Comparison of ENCODE assay signal across 9 cellular contexts in genomic region chr9:136488247-136489214, GRCh38. TPM values are rescaled to one million over a fixed set of nuclear protein-coding genes. Genes with fewer than 3 reads are reported as not detected.
DNase-seq lines count a peak whose midpoint lies in the region; ATAC-seq, FAIRE-seq and TF ChIP-seq lines count a peak whose summit lies in the region.
"Had no signal": no experiment of that assay in that cellular context is flagged by ENCODE, and none has a peak within 500 bp of the region (broad histone marks: within the 10 kb centered on the region; RNA-seq: fewer than 3 reads in every experiment).

No MANE protein-coding gene starts in this region.

- H3K27ac ChIP-seq in RWPE2 (ENCODE audit: poor library complexity, severe bottlenecking) (no peak overlapping the region), trophoblast cell (ENCODE audit: low read depth, low read length) (no peak overlapping the region)
- H3K27ac ChIP-seq: skin epidermis had no signal

- H3K36me3 ChIP-seq in BJ (ENCODE audit: control insufficient read depth, insufficient read depth, low read length): no peaks in the 10 kb centered on the region
- no peaks in the 10 kb centered on the region for H3K36me3 ChIP-seq in RWPE2 (ENCODE audit: low read depth)
- H3K36me3 ChIP-seq in trophoblast cell (ENCODE audit: control insufficient read depth in 1 of 2, insufficient read depth in 2 of 2, low read length in 2 of 2): no peaks in the 10 kb centered on the region

- CTCF ChIA-PET in BJ (lab: Yijun Ruan, JAX): interaction anchor here (0.7 to 9.0 kb wide), 28 partner anchors 8 to 227 kb away, joined by 3 to 385 read pairs (median 4); no protein-coding TSS in a partner anchor

- H3K4me1 ChIP-seq in RWPE2 (ENCODE audit: insufficient read depth, poor library complexity, severe bottlenecking) (peaks cover 6% of the 10 kb centered on the region), trophoblast cell (ENCODE audit: control insufficient read depth in 1 of 2, insufficient read depth in 2 of 2, low read length in 2 of 2) (peaks cover 4 to 7% of the 10 kb centered on the region in 2 experiments)

- no peak overlapping the region for H3K9ac ChIP-seq in trophoblast cell (ENCODE audit: low read length)

- no peak overlapping the region for H2BK120ac ChIP-seq in trophoblast cell (ENCODE audit: insufficient read depth, low read length, poor library complexity)

- no peak overlapping the region for H3K18ac ChIP-seq in trophoblast cell (ENCODE audit: low read length)

- no peak overlapping the region for H4K8ac ChIP-seq in trophoblast cell (ENCODE audit: low read depth, low read length)

- no peak overlapping the region for H2BK12ac ChIP-seq in trophoblast cell (ENCODE audit: low read length)

- no peak overlapping the region for H3K14ac ChIP-seq in trophoblast cell (ENCODE audit: low read length)

- H3K9me3 ChIP-seq in RWPE2 (ENCODE audit: severe bottlenecking): no peaks in the 10 kb centered on the region
- no peaks in the 10 kb centered on the region for H3K9me3 ChIP-seq in trophoblast cell (ENCODE audit: insufficient read depth, low read depth, low read length)

- POLR2A ChIA-PET in BJ (lab: Charles Lee): no interaction called here

- no CpG with 5 or more reads among the region's 22 CpGs for WGBS in trophoblast cell (ENCODE audit: extremely low coverage, insufficient coverage, insufficient read length)

- H2BK5ac ChIP-seq in trophoblast cell (ENCODE audit: low read depth, low read length, poor library complexity): no peak overlapping the region

- H3K79me2 ChIP-seq in trophoblast cell (ENCODE audit: control insufficient read depth, insufficient read depth, low read length, poor library complexity): peaks cover under 1% of the 10 kb centered on the region

- TF ChIP-seq CTCF in BJ (IDR thresholded peaks at IDR 0.05; ENCODE audit: insufficient read depth, low read depth, low read length) (peak; percentile 97), RWPE2 (IDR thresholded peaks at IDR 0.05; ENCODE audit: poor library complexity, severe bottlenecking) (peak; percentile 93)

- H3K4me2 ChIP-seq in trophoblast cell (ENCODE audit: low read length): no peak overlapping the region

- no peak overlapping the region for H3K4ac ChIP-seq in trophoblast cell (ENCODE audit: low read depth, low read length)

- H3K4me3 ChIP-seq in BJ (ENCODE audit: low read depth, low read length) (no peak overlapping the region), RWPE2 (ENCODE audit: severe bottlenecking) (no peak overlapping the region), trophoblast cell (ENCODE audit: low read depth, low read length) (no peak overlapping the region)
- H3K4me3 ChIP-seq: skin epidermis had no signal

- H4K91ac ChIP-seq in trophoblast cell (ENCODE audit: low read depth, low read length): no peak overlapping the region

- no peak overlapping the region for H3K23ac ChIP-seq in trophoblast cell (ENCODE audit: low read length)

- H2AFZ ChIP-seq in trophoblast cell (ENCODE audit: insufficient read depth, low read length, poor library complexity): no peak overlapping the region

- ATAC-seq in HG02885 (IDR thresholded peaks at IDR 0.05; ENCODE audit: poor library complexity, unreplicated experiment): peak; percentile 34
- peak; percentile 26; the same call in 1 of the 3 replicates for ATAC-seq in RWPE2 (ENCODE audit: low read depth)
- ATAC-seq in GM19455 (IDR thresholded peaks at IDR 0.05; ENCODE audit: unreplicated experiment): no peak

- no peak overlapping the region for H2AK5ac ChIP-seq in trophoblast cell (ENCODE audit: low read length)

- H4K12ac ChIP-seq in trophoblast cell (ENCODE audit: low read depth, low read length): no peak overlapping the region

- DNase-seq in BJ (ENCODE audit: low read depth) (no peak), RWPE2 (ENCODE audit: low spot score) (no peak), activated gamma-delta T cell (lab: John Stamatoyannopoulos, UW) (peak; percentile 27), glomerular visceral epithelial cell (ENCODE audit: extremely low spot score) (peak; percentile 66), trophoblast cell (peak; percentile 57 to 83), urothelium cell line (ENCODE audit: low spot score) (peak; percentile 66)

- H3K79me1 ChIP-seq in trophoblast cell (ENCODE audit: low read length): peaks cover 5% of the 10 kb centered on the region

- H3K27me3 ChIP-seq in BJ (ENCODE audit: control insufficient read depth, insufficient read depth, low read length): no peaks in the 10 kb centered on the region; the same call in 1 of the 2 replicates
- H3K27me3 ChIP-seq in RWPE2 (ENCODE audit: insufficient read depth, poor library complexity, severe bottlenecking): no peaks in the 10 kb centered on the region
- no peaks in the 10 kb centered on the region for H3K27me3 ChIP-seq in trophoblast cell (ENCODE audit: insufficient read depth, low read length)

- FAIRE-seq in urothelium cell line (lab: Jason Lieb, UNC): no peak

RNA-seq across cellular contexts. Expression of gene SEC16A, which starts 5.7 kb away (rescaled TPM):
- polyA plus RNA-seq in BJ (2011; rRNA removed): 15.5 and 24.4 TPM in 2 replicates
- polyA minus RNA-seq in BJ (2011; rRNA and poly(A)+ RNA removed): 25.5 and 43.2 TPM in 2 replicates
- polyA plus RNA-seq in trophoblast cell (2013): 61.8 and 62.8 TPM in 2 replicates

RNA-seq across cellular contexts. Expression of gene INPP5E, which starts 48.9 kb away (rescaled TPM):
- 3.7 and 5.6 TPM in 2 replicates for polyA plus RNA-seq in BJ (2011; rRNA removed)
- polyA minus RNA-seq in BJ (2011; rRNA and poly(A)+ RNA removed): 3.6 and 4.2 TPM in 2 replicates
- 9.8 and 10.3 TPM in 2 replicates for polyA plus RNA-seq in trophoblast cell (2013)

RNA-seq across cellular contexts. Expression of gene NOTCH1, which starts 57.3 kb away (rescaled TPM):
- 0.97 and 1.3 TPM in 2 replicates for polyA plus RNA-seq in BJ (2011; rRNA removed)
- 2.6 and 5.7 TPM in 2 replicates for polyA minus RNA-seq in BJ (2011; rRNA and poly(A)+ RNA removed)
- 28.5 and 29.7 TPM in 2 replicates for polyA plus RNA-seq in trophoblast cell (2013)

Comparison
In these comparisons a context has a peak if more than half of its experiments do, and no peak if none do; other contexts are left out.
1. DNase-seq: peak in activated gamma-delta T cell (single experiment), glomerular visceral epithelial cell (single experiment), trophoblast cell (2 of 2) and urothelium cell line (single experiment); none in BJ (single experiment) and RWPE2 (single experiment).